Comparison of ENCODE assay signal across 10 cellular contexts in genomic region chr10:100656479-100656878, GRCh38.
DNase-seq lines count a peak whose midpoint lies in the region; ATAC-seq and TF ChIP-seq lines count a peak whose summit lies in the region.
"Had no signal": no experiment of that assay in that cellular context is flagged by ENCODE, and none has a peak within 500 bp of the region (broad histone marks: within the 10 kb centered on the region; RNA-seq: fewer than 3 reads in every experiment).

No MANE protein-coding gene starts in this region.

- H3K4me3 ChIP-seq in fibroblast of pulmonary artery (replicated peaks; ENCODE audit: low read depth, low read length) (no peak overlapping the region), skeletal muscle cell (ENCODE audit: low read depth, low read length) (peak overlapping the region; percentile 22)

- DNase-seq in NCI-H345 (lab: John Stamatoyannopoulos, UW) (peak; percentile 38), NCI-H345 treated with DMSO at 0.1 percent for 48 hours (lab: John Stamatoyannopoulos, UW; ENCODE audit: unreplicated experiment) (no peak), NCI-H146 (lab: John Stamatoyannopoulos, UW) (peak; percentile 36), fibroblast of pulmonary artery (ENCODE audit: low read depth) (peak; percentile 37), skeletal muscle cell (ENCODE audit: low read depth) (no peak), Kasumi-1 (lab: John Stamatoyannopoulos, UW) (no peak), cerebellar cortex (ENCODE audit: low spot score) (no peak)
- DNase-seq: activated naive CD4-positive, alpha-beta T cell treated with Interleukin-2 at 50 U/mL for 16 hours; NCI-H1436 treated with DMSO at 0.1 percent for 48 hours had no signal

- TF ChIP-seq CTCF in fibroblast of pulmonary artery (IDR thresholded peaks at IDR 0.05; ENCODE audit: low read length, missing control alignments): no peak

- no peak for ATAC-seq in HG02678 (IDR thresholded peaks at IDR 0.05; ENCODE audit: unreplicated experiment)

Comparison
In these comparisons a context has a peak if more than half of its experiments do, and no peak if none do; other contexts are left out.
1. DNase-seq: peak in NCI-H345 (single experiment), NCI-H146 (single experiment) and fibroblast of pulmonary artery (single experiment); none in NCI-H345 treated with DMSO at 0.1 percent for 48 hours (single experiment), skeletal muscle cell (single experiment), Kasumi-1 (0 of 2) and cerebellar cortex (single experiment).